Comparison of ENCODE assay signal across 1 cellular context in genomic region chr15:88401269-88401971, GRCh38.
TF ChIP-seq lines count a peak whose summit lies in the region.

No MANE protein-coding gene starts in this region.

TF ChIP-seq in H1, 55 proteins besides CTCF, POLR2A, EP300 and RAD21:
- TF ChIP-seq CBX5 (IDR thresholded peaks at IDR 0.05; ENCODE audit: low read depth, low read length), result no peak
- TF ChIP-seq SP1 (IDR thresholded peaks at IDR 0.05; ENCODE audit: low read depth, low read length), result no peak
- no peak for TF ChIP-seq USF2 (IDR thresholded peaks at IDR 0.05; ENCODE audit: low read length)
- TF ChIP-seq KDM1A (IDR thresholded peaks at IDR 0.05; ENCODE audit: borderline replicate concordance, low read length), result no peak
- TF ChIP-seq SP2 (IDR thresholded peaks at IDR 0.05; ENCODE audit: low read length), result no peak
- no peak for TF ChIP-seq JUND (IDR thresholded peaks at IDR 0.05; ENCODE audit: low read length)
- no peak for TF ChIP-seq SIX5 (IDR thresholded peaks at IDR 0.05; ENCODE audit: low read depth, low read length)
- TF ChIP-seq CREB1 (IDR thresholded peaks at IDR 0.05), result no peak
- no peak for TF ChIP-seq SAP30 (IDR thresholded peaks at IDR 0.05; ENCODE audit: insufficient read depth, insufficient replicate concordance, low read length)
- TF ChIP-seq JUN (IDR thresholded peaks at IDR 0.05; ENCODE audit: low read depth, low read length), result no peak
- TF ChIP-seq RFX5 (IDR thresholded peaks at IDR 0.05; ENCODE audit: borderline replicate concordance, low read depth, low read length), result no peak
- no peak for TF ChIP-seq SRF (IDR thresholded peaks at IDR 0.05; ENCODE audit: low read depth, low read length)
- TF ChIP-seq POU5F1 (IDR thresholded peaks at IDR 0.05; ENCODE audit: low read depth, low read length), result no peak
- TF ChIP-seq CHD1 (IDR thresholded peaks at IDR 0.05; ENCODE audit: low read depth, low read length), result no peak
- no peak for TF ChIP-seq ATF3 (IDR thresholded peaks at IDR 0.05; ENCODE audit: insufficient read depth, low read depth, low read length)
